ENCODE assay signal across 31 cellular contexts in the genomic region with DNA sequence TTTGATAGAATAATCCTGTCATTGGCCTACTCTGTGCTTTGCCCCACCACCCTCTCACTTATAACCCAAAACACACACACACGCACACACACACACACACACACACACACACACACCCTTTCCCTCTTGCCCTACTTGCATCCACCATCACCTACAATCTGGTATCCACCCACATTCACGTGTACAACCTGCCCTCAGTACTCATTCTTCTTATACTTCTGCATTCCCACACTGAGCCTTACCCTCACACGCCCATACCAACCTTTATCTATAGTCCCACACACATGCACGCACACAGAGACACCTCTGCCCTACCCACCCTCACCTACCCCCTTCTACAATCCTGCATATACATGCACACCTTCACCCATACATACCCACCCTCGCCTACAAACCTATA.
"Had no signal": no experiment of that assay in that cellular context is flagged by ENCODE, and none has a peak within 500 bp of the region (broad histone marks: within the 10 kb centered on the region; RNA-seq: fewer than 3 reads in every experiment).

No MANE protein-coding gene starts in this region.

- H3K36me3 Mint-ChIP-seq: activated CD4-positive, alpha-beta memory T cell treated with anti-CD3 and anti-CD28 coated beads for 36 hours; activated naive CD4-positive, alpha-beta T cell treated with anti-CD3 and anti-CD28 coated beads, Interleukin-2, amount 50 U/mL, for 24 hours had no signal

- H3K9me3 ChIP-seq: body of pancreas, esophagus squamous epithelium had no signal

- H3K36me3 ChIP-seq: adrenal gland, esophagus squamous epithelium, gastroesophageal sphincter had no signal

- DNase-seq: activated CD4-positive, alpha-beta memory T cell treated with anti-CD3 and anti-CD28 coated beads for 36 hours; activated CD4-positive, alpha-beta T cell treated with anti-CD3 and anti-CD28 coated beads for 36 hours; activated CD4-positive, alpha-beta T cell treated with anti-CD3 and anti-CD28 coated beads, Interleukin-2, amount 10 ng/mL, durations not matched to agents 24 days and 14 days; activated CD4-positive, CD25-positive, alpha-beta regulatory T cell; activated CD4-positive, CD25-positive, alpha-beta regulatory T cell treated with anti-CD3 and anti-CD28 coated beads, Interleukin-2, amount 50 U/mL, for 72 hours; activated CD8-positive, alpha-beta memory T cell treated with anti-CD3 and anti-CD28 coated beads, Interleukin-2, amount 10 ng/mL, durations not matched to agents 7 days and 5 days; activated CD8-positive, alpha-beta memory T cell treated with anti-CD3 and anti-CD28 coated beads, Interleukin-2, amount 50 U/mL, for 4 hours; activated CD8-positive, alpha-beta T cell treated with anti-CD3 and anti-CD28 coated beads, Interleukin-2, amount 10 ng/mL, durations not matched to agents 7 days and 5 days; activated effector memory CD4-positive, alpha-beta T cell treated with anti-CD3 and anti-CD28 coated beads, Interleukin-2, amount 50 U/mL, for 16 hours; activated naive CD4-positive, alpha-beta T cell treated with anti-CD3 and anti-CD28 coated beads for 36 hours; activated naive CD8-positive, alpha-beta T cell treated with anti-CD3 and anti-CD28 coated beads for 36 hours; activated naive CD8-positive, alpha-beta T cell treated with anti-CD3 and anti-CD28 coated beads, Interleukin-2, amount 50 U/mL, for 24 hours; activated T-cell treated with anti-CD3 and anti-CD28 coated beads, Interleukin-2, amount 50 U/mL, for 1 hour; activated T-cell treated with anti-CD3 and anti-CD28 coated beads, Interleukin-2, amount 50 U/mL, for 48 hours; adrenal gland; amygdala; aorta; body of pancreas; caudate nucleus; effector CD8-positive, alpha-beta T cell; esophagus squamous epithelium; foreskin melanocyte; T-helper 1 cell; T-helper 17 cell; T1000 had no signal

- H3K27me3 ChIP-seq: adrenal gland, body of pancreas, esophagus squamous epithelium had no signal

- ATAC-seq: activated CD4-positive, alpha-beta T cell treated with anti-CD3 and anti-CD28 coated beads for 36 hours; activated CD8-positive, alpha-beta memory T cell treated with anti-CD3 and anti-CD28 coated beads, Interleukin-2, amount 10 ng/mL, durations not matched to agents 7 days and 5 days; activated CD8-positive, alpha-beta T cell treated with anti-CD3 and anti-CD28 coated beads, Interleukin-2, amount 10 ng/mL, durations not matched to agents 7 days and 5 days; activated naive CD8-positive, alpha-beta T cell treated with anti-CD3 and anti-CD28 coated beads, Interleukin-2, amount 50 U/mL, for 24 hours; body of pancreas; gastroesophageal sphincter; T-helper 17 cell had no signal

- H3K4me3 Mint-ChIP-seq: activated CD4-positive, alpha-beta memory T cell treated with anti-CD3 and anti-CD28 coated beads for 36 hours; activated CD4-positive, alpha-beta T cell treated with anti-CD3 and anti-CD28 coated beads for 36 hours; activated CD4-positive, alpha-beta T cell treated with anti-CD3 and anti-CD28 coated beads, Interleukin-2, amount 10 ng/mL, durations not matched to agents 24 days and 14 days; activated CD8-positive, alpha-beta memory T cell treated with anti-CD3 and anti-CD28 coated beads, Interleukin-2, amount 10 ng/mL, durations not matched to agents 7 days and 5 days; activated CD8-positive, alpha-beta T cell treated with anti-CD3 and anti-CD28 coated beads, Interleukin-2, amount 10 ng/mL, durations not matched to agents 7 days and 5 days; activated naive CD4-positive, alpha-beta T cell treated with anti-CD3 and anti-CD28 coated beads for 36 hours; activated naive CD4-positive, alpha-beta T cell treated with anti-CD3 and anti-CD28 coated beads, Interleukin-2, amount 50 U/mL, for 24 hours; activated naive CD8-positive, alpha-beta T cell treated with anti-CD3 and anti-CD28 coated beads for 36 hours; activated naive CD8-positive, alpha-beta T cell treated with anti-CD3 and anti-CD28 coated beads, Interleukin-2, amount 50 U/mL, for 24 hours; activated T-helper 1 cell treated with anti-CD3 and anti-CD28 coated beads, Interleukin-12 subunit alpha, Interleukin-12 subunit beta, Interleukin-2, Interleukin-4 antibody, amounts not matched to agents 30 ng/mL and 10 ng/mL and 1 ng/mL, durations not matched to agents 14 hours and 24 hours and 36 hours; T-helper 17 cell; T-helper 2 cell treated with Interferon-gamma antibody and Interleukin-4, amounts not matched to agents 5 μg/mL and 100 μg/mL, for 36 hours had no signal

- H3K4me1 Mint-ChIP-seq: activated CD4-positive, alpha-beta T cell treated with anti-CD3 and anti-CD28 coated beads for 36 hours; activated CD4-positive, alpha-beta T cell treated with anti-CD3 and anti-CD28 coated beads, Interleukin-2, amount 10 ng/mL, durations not matched to agents 24 days and 14 days; activated CD8-positive, alpha-beta memory T cell treated with anti-CD3 and anti-CD28 coated beads, Interleukin-2, amount 10 ng/mL, durations not matched to agents 7 days and 5 days; activated naive CD4-positive, alpha-beta T cell treated with anti-CD3 and anti-CD28 coated beads, Interleukin-2, amount 50 U/mL, for 24 hours; activated naive CD8-positive, alpha-beta T cell treated with anti-CD3 and anti-CD28 coated beads for 36 hours; activated naive CD8-positive, alpha-beta T cell treated with anti-CD3 and anti-CD28 coated beads, Interleukin-2, amount 50 U/mL, for 24 hours had no signal

- H3K4me1 ChIP-seq: adrenal gland, gastroesophageal sphincter had no signal

- H3K9me3 Mint-ChIP-seq: activated CD4-positive, alpha-beta memory T cell treated with anti-CD3 and anti-CD28 coated beads for 36 hours; activated naive CD4-positive, alpha-beta T cell treated with anti-CD3 and anti-CD28 coated beads for 36 hours; activated naive CD4-positive, alpha-beta T cell treated with anti-CD3 and anti-CD28 coated beads, Interleukin-2, amount 50 U/mL, for 24 hours had no signal

- H3K4me3 ChIP-seq: adrenal gland, body of pancreas, esophagus squamous epithelium, gastroesophageal sphincter had no signal

- H3K27ac Mint-ChIP-seq: activated CD4-positive, alpha-beta memory T cell treated with anti-CD3 and anti-CD28 coated beads for 36 hours; activated CD4-positive, alpha-beta T cell treated with anti-CD3 and anti-CD28 coated beads for 36 hours; activated CD4-positive, alpha-beta T cell treated with anti-CD3 and anti-CD28 coated beads, Interleukin-2, amount 10 ng/mL, durations not matched to agents 24 days and 14 days; activated CD8-positive, alpha-beta memory T cell treated with anti-CD3 and anti-CD28 coated beads, Interleukin-2, amount 10 ng/mL, durations not matched to agents 7 days and 5 days; activated CD8-positive, alpha-beta T cell treated with anti-CD3 and anti-CD28 coated beads, Interleukin-2, amount 10 ng/mL, durations not matched to agents 7 days and 5 days; activated naive CD4-positive, alpha-beta T cell treated with anti-CD3 and anti-CD28 coated beads for 36 hours; activated naive CD4-positive, alpha-beta T cell treated with anti-CD3 and anti-CD28 coated beads, Interleukin-2, amount 50 U/mL, for 24 hours; activated naive CD8-positive, alpha-beta T cell treated with anti-CD3 and anti-CD28 coated beads for 36 hours; activated naive CD8-positive, alpha-beta T cell treated with anti-CD3 and anti-CD28 coated beads, Interleukin-2, amount 50 U/mL, for 24 hours; activated T-helper 1 cell treated with anti-CD3 and anti-CD28 coated beads, Interleukin-12 subunit alpha, Interleukin-12 subunit beta, Interleukin-2, Interleukin-4 antibody, amounts not matched to agents 30 ng/mL and 10 ng/mL and 1 ng/mL, durations not matched to agents 14 hours and 24 hours and 36 hours; activated T-helper 2 cell treated with anti-CD3 and anti-CD28 coated beads, Interferon-gamma antibody, Interleukin-2, Interleukin-4, amounts not matched to agents 10 μg/mL and 5 μg/mL and 100 μg/mL, durations not matched to agents 14 hours and 24 hours and 36 hours; T-helper 17 cell; T-helper 2 cell treated with Interferon-gamma antibody and Interleukin-4, amounts not matched to agents 5 μg/mL and 100 μg/mL, for 36 hours had no signal

- H3K27ac ChIP-seq: adrenal gland, body of pancreas, epithelial cell of prostate, esophagus squamous epithelium, gastroesophageal sphincter had no signal
